32 cellular contexts compared by ENCODE assay signal in genomic region chr17:7138800-7139381, GRCh38. TPM values are rescaled to one million over a fixed set of nuclear protein-coding genes. Genes with fewer than 3 reads are reported as not detected.
DNase-seq lines count a peak whose midpoint lies in the region; ATAC-seq and TF ChIP-seq lines count a peak whose summit lies in the region.
"Had no signal": no experiment of that assay in that cellular context is flagged by ENCODE, and none has a peak within 500 bp of the region (broad histone marks: within the 10 kb centered on the region; RNA-seq: fewer than 3 reads in every experiment).

No MANE protein-coding gene starts in this region.

- H3K36me3 ChIP-seq in GM23338 (ENCODE audit: insufficient read depth): no peaks in the 10 kb centered on the region
- H3K36me3 ChIP-seq in PC-9 (ENCODE audit: low read depth): no peaks in the 10 kb centered on the region
- H3K36me3 ChIP-seq in psoas muscle (ENCODE audit: insufficient read depth in 1 of 2, low read depth in 1 of 2): no peaks in the 10 kb centered on the region
- H3K36me3 ChIP-seq in SJCRH30: no peaks in the 10 kb centered on the region
- H3K36me3 ChIP-seq: adrenal gland; BLaER1 treated with 17β-estradiol and CSF1 and Interleukin-3, amounts not matched to agents 10 nM and 100 nM had no signal

- peaks cover 44% of the 10 kb centered on the region for H3K4me1 Mint-ChIP-seq in GM23338
- peaks cover 10% of the 10 kb centered on the region for H3K4me1 Mint-ChIP-seq in activated T-cell treated with anti-CD3 and anti-CD28 coated beads, Interleukin-2, amount 50 U/mL, for 24 hours (ENCODE audit: low read depth)

- 56 to 64% (median 63%) methylated on average over 7 of the region's 7 CpGs for WGBS in psoas muscle, 3 donors

- intact Hi-C loops in PC-9 (cut with micrococcal nuclease; ENCODE audit: unreplicated experiment): loop anchor here (5.0 kb wide), 1 partner anchor 38 kb away; the partner anchor contains the start of gene ASGR1
- intact Hi-C loops in posterior vena cava (cut with DNase I): loop anchor here (5.0 kb wide), 2 partner anchors 87 to 92 kb away; no protein-coding TSS in a partner anchor
- intact Hi-C loops in psoas muscle (cut with DNase I): no loop called here

- no peak overlapping the region for H3K4me3 ChIP-seq in GM23338
- H3K4me3 ChIP-seq in PC-9: no peak overlapping the region
- no peak overlapping the region for H3K4me3 ChIP-seq in fibroblast of pulmonary artery (replicated peaks; ENCODE audit: low read depth, low read length)
- H3K4me3 ChIP-seq in psoas muscle: no peak overlapping the region
- no peak overlapping the region for H3K4me3 ChIP-seq in SJCRH30
- H3K4me3 ChIP-seq: adrenal gland; BLaER1 treated with 17β-estradiol and CSF1 and Interleukin-3, amounts not matched to agents 10 nM and 100 nM; GM12878; SK-N-MC had no signal

- peaks cover 15% of the 10 kb centered on the region for H3K27me3 Mint-ChIP-seq in GM23338 (ENCODE audit: insufficient read depth, low read depth, poor library complexity)
- H3K27me3 Mint-ChIP-seq in activated T-cell treated with anti-CD3 and anti-CD28 coated beads, Interleukin-2, amount 50 U/mL, for 24 hours: peaks cover 15% of the 10 kb centered on the region

- H3K9me2 ChIP-seq in GM23338 (ENCODE audit: insufficient read depth) (no peaks in the 10 kb centered on the region), PC-9 (ENCODE audit: insufficient read depth) (no peaks in the 10 kb centered on the region)

- H3F3A ChIP-seq in GM23338 (replicated peaks; ENCODE audit: low read depth) (peaks cover 9% of the 10 kb centered on the region; the same call in 1 of the 2 replicates), PC-9 (ENCODE audit: insufficient read depth, low read depth) (peaks cover 20% of the 10 kb centered on the region; the same call in 1 of the 2 replicates)

- ATAC-seq in GM23338 (no peak), psoas muscle (no peak)
- ATAC-seq: HCT116 had no signal

- H3K9me3 Mint-ChIP-seq in GM23338: no peaks in the 10 kb centered on the region; the same call in 2 of the 3 replicates
- H3K9me3 Mint-ChIP-seq in activated T-cell treated with anti-CD3 and anti-CD28 coated beads, Interleukin-2, amount 50 U/mL, for 24 hours: no peaks in the 10 kb centered on the region
- H3K9me3 Mint-ChIP-seq: naive B cell had no signal

- no peaks in the 10 kb centered on the region for H3K9me3 ChIP-seq in PC-9 (ENCODE audit: insufficient read depth, low read depth)
- no peaks in the 10 kb centered on the region for H3K9me3 ChIP-seq in psoas muscle
- no peaks in the 10 kb centered on the region for H3K9me3 ChIP-seq in SJCRH30 (replicated peaks)
- H3K9me3 ChIP-seq: adrenal gland; BLaER1 treated with 17β-estradiol and CSF1 and Interleukin-3, amounts not matched to agents 10 nM and 100 nM had no signal

- H3K36me3 Mint-ChIP-seq in GM23338 (ENCODE audit: low read depth): no peaks in the 10 kb centered on the region
- H3K36me3 Mint-ChIP-seq in activated T-cell treated with anti-CD3 and anti-CD28 coated beads, Interleukin-2, amount 50 U/mL, for 24 hours (ENCODE audit: low read depth): no peaks in the 10 kb centered on the region
- H3K36me3 Mint-ChIP-seq: brain, naive B cell had no signal

- H3K27me3 ChIP-seq in GM23338 (ENCODE audit: insufficient read depth): peaks cover 17% of the 10 kb centered on the region
- H3K27me3 ChIP-seq in PC-9 (ENCODE audit: insufficient read depth, low read depth): no peaks in the 10 kb centered on the region
- H3K27me3 ChIP-seq in psoas muscle (ENCODE audit: insufficient read depth in 3 of 3, low read length in 2 of 3): peaks cover 0 to 66% (median 3%) of the 10 kb centered on the region in 3 donors
- no peaks in the 10 kb centered on the region for H3K27me3 ChIP-seq in SJCRH30
- H3K27me3 ChIP-seq: BLaER1 treated with 17β-estradiol and CSF1 and Interleukin-3, amounts not matched to agents 10 nM and 100 nM had no signal

- DNase-seq in GM23338 (ENCODE audit: low spot score) (no peak), PC-9 (no peak), fibroblast of pulmonary artery (ENCODE audit: low read depth) (peak; percentile 11), posterior vena cava (ENCODE audit: low spot score) (peak; percentile 16), psoas muscle (no peak), KBM-7 (no peak), SJCRH30 (no peak)
- DNase-seq in activated T-cell treated with anti-CD3 and anti-CD28 coated beads, Interleukin-2, amount 50 U/mL, for 24 hours: no peak
- DNase-seq: activated CD4-positive, alpha-beta T cell treated with anti-CD3 and anti-CD28 coated beads for 4 hours; activated naive CD4-positive, alpha-beta T cell; activated T-cell treated with anti-CD3 and anti-CD28 coated beads, Interleukin-2, amount 50 U/mL, for 48 hours; Calu3; head of caudate nucleus; mesenchymal stem cell; naive B cell; NCI-H1436 treated with DMSO at 0.1 percent for 48 hours; NCI-H510A; occipital lobe; retina; RPMI8226; stimulated activated CD4-positive, alpha-beta T cell treated with anti-CD3 and anti-CD28 coated beads, Interleukin-12 subunit alpha, Interleukin-12 subunit beta, amount 100 ng/mL, for 4 hours; stimulated activated CD4-positive, alpha-beta T cell treated with anti-CD3 and anti-CD28 coated beads, Interleukin-4, amount 100 ng/mL, for 24 hours; stimulated activated naive CD4-positive, alpha-beta T cell; T-helper 17 cell had no signal

- POLR2A ChIA-PET in PC-9 (lab: Charles Lee; ENCODE audit: unreplicated experiment): interaction anchor here (0.6 kb wide), 1 partner anchor 93 kb away, joined by 3 read pairs; no protein-coding TSS in a partner anchor

- H2AFZ ChIP-seq in GM23338 (peak overlapping the region; percentile 57), PC-9 (peak overlapping the region; percentile 66)

- no peak overlapping the region for H3K4me3 Mint-ChIP-seq in GM23338
- no peak overlapping the region for H3K4me3 Mint-ChIP-seq in activated T-cell treated with anti-CD3 and anti-CD28 coated beads, Interleukin-2, amount 50 U/mL, for 24 hours
- H3K4me3 Mint-ChIP-seq: brain, naive B cell, T-helper 17 cell had no signal

- H3K27ac ChIP-seq in GM23338 (ENCODE audit: low read depth): no peak overlapping the region
- H3K27ac ChIP-seq in PC-9: no peak overlapping the region
- H3K27ac ChIP-seq in psoas muscle: no peak overlapping the region
- H3K27ac ChIP-seq in SJCRH30: no peak overlapping the region
- H3K27ac ChIP-seq: adrenal gland, SK-N-MC had no signal

- CTCF ChIA-PET in PC-9 (lab: Charles Lee): interaction anchor here (0.6 to 1.4 kb wide), 3 partner anchors 26 to 86 kb away, joined by 3 to 5 read pairs (median 5); no protein-coding TSS in a partner anchor

- H3K79me2 ChIP-seq in GM23338 (replicated peaks; ENCODE audit: insufficient read depth) (no peaks in the 10 kb centered on the region), PC-9 (ENCODE audit: low read depth) (no peaks in the 10 kb centered on the region)

- in situ Hi-C loops in KBM-7 (cut with MboI; ENCODE audit: low pct_unique_long_range_greater_than_20kb, low sequenced_read_pairs): loop anchor here (10.0 kb wide), 1 partner anchor 84 kb away; no protein-coding TSS in a partner anchor

- H4K20me1 ChIP-seq in GM23338 (replicated peaks; ENCODE audit: insufficient read depth): no peaks in the 10 kb centered on the region
- no peaks in the 10 kb centered on the region for H4K20me1 ChIP-seq in PC-9 (ENCODE audit: insufficient read depth)
- H4K20me1 ChIP-seq: BLaER1 treated with 17β-estradiol and CSF1 and Interleukin-3, amounts not matched to agents 10 nM and 100 nM had no signal

- no peak overlapping the region for H3K27ac Mint-ChIP-seq in GM23338
- H3K27ac Mint-ChIP-seq in activated T-cell treated with anti-CD3 and anti-CD28 coated beads, Interleukin-2, amount 50 U/mL, for 24 hours: no peak overlapping the region
- H3K27ac Mint-ChIP-seq: naive B cell, T-helper 17 cell had no signal

- peak overlapping the region; percentile 32; the same call in 1 of the 2 replicates for H3K4me2 ChIP-seq in GM23338
- H3K4me2 ChIP-seq in PC-9: peak overlapping the region; percentile 33; the same call in 1 of the 2 replicates

- TF ChIP-seq CTCF in GM23338 (conservative IDR thresholded peaks at IDR 0.05; ENCODE audit: low read depth in 2 of 2) (no peak), PC-9 (conservative IDR thresholded peaks at IDR 0.05) (no peak), fibroblast of pulmonary artery (IDR thresholded peaks at IDR 0.05; ENCODE audit: low read length, missing control alignments) (no peak), psoas muscle (IDR thresholded peaks at IDR 0.05) (no peak)

- no TSS peak for BruUV-seq in PC-9 (replicated peaks; lab: Mats Ljungman, UMichigan)

- H3K4me1 ChIP-seq in GM23338 (ENCODE audit: insufficient read depth) (peaks cover 46% of the 10 kb centered on the region), PC-9 (replicated peaks; ENCODE audit: insufficient read depth) (peaks cover 32% of the 10 kb centered on the region), psoas muscle (no peaks in the 10 kb centered on the region), SJCRH30 (no peaks in the 10 kb centered on the region)

RNA-seq across cellular contexts. Expression of gene ASGR2, which starts 24.3 kb away (rescaled TPM):
- total RNA-seq in GM23338 (2014; rRNA removed; shearing (Covaris generic)): 0.97 TPM in 1 of 2 replicates, not detected in the other
- not detected in 2 replicates for polyA plus RNA-seq in GM23338 (2016; fragmentation: Nextera tagmentation; extraction: Ambion mirVana)
- total RNA-seq in PC-9 (2021): not detected in 2 replicates
- total RNA-seq in posterior vena cava: 1 to 10 TPM in 1 of 2 donors, under 1 TPM in 1; 0.90 to 1.3 TPM
- total RNA-seq in psoas muscle: under 1 TPM in 2 of 4 donors, not detected in 2; 0.34 to 0.62 TPM
- polyA plus RNA-seq in psoas muscle: under 1 TPM in 2 of 3 donors, not detected in 1; 0.04 to 0.25 TPM
- total RNA-seq in SJCRH30 (2014; rRNA removed; shearing (Covaris generic)): not detected in 2 replicates
- total RNA-seq: Calu3, GM12878, occipital lobe, temporal lobe had no signal
- polyA plus RNA-seq: AG04450, GM12878 had no signal

RNA-seq across cellular contexts. Expression of gene ASGR1, which starts 40.3 kb away (rescaled TPM):
- total RNA-seq in GM23338 (2014; rRNA removed; shearing (Covaris generic)): 5.3 and 9.0 TPM in 2 replicates
- polyA plus RNA-seq in GM23338 (2016; fragmentation: Nextera tagmentation; extraction: Ambion mirVana): 5.9 and 8.3 TPM in 2 replicates
- 3.5 and 5.9 TPM in 2 replicates for total RNA-seq in PC-9 (2021)
- total RNA-seq in posterior vena cava: 1 to 10 TPM; 1.2 to 2.2 TPM
- under 1 TPM in 2 of 4 donors, not detected in 2; 0.26 to 0.39 TPM for total RNA-seq in psoas muscle
- polyA plus RNA-seq in psoas muscle: under 1 TPM; 0.08 to 0.23 (median 0.21) TPM
- 0.79 and 0.84 TPM in 2 replicates for total RNA-seq in SJCRH30 (2014; rRNA removed; shearing (Covaris generic))

RNA-seq across cellular contexts. Expression of gene CLEC10A, which starts 58.8 kb away (rescaled TPM):
- not detected in 2 replicates for total RNA-seq in GM23338 (2014; rRNA removed; shearing (Covaris generic))
- polyA plus RNA-seq in GM23338 (2016; fragmentation: Nextera tagmentation; extraction: Ambion mirVana): not detected in 2 replicates
- total RNA-seq in PC-9 (2021): not detected in 2 replicates
- total RNA-seq in posterior vena cava: 10 to 100 TPM in 1 of 2 donors, 1 to 10 TPM in 1; 5.9 to 13.9 TPM
- total RNA-seq in psoas muscle: 1 to 10 TPM; 1.9 to 4.9 (median 2.4) TPM
- polyA plus RNA-seq in psoas muscle: 1 to 10 TPM in 1 of 3 donors, under 1 TPM in 2; 0.69 to 2.4 (median 0.87) TPM
- not detected in 2 replicates for total RNA-seq in SJCRH30 (2014; rRNA removed; shearing (Covaris generic))
- total RNA-seq: Calu3, GM12878, occipital lobe, temporal lobe had no signal
- polyA plus RNA-seq: AG04450, GM12878 had no signal

Comparison
In these comparisons a context has a peak if more than half of its experiments do, and no peak if none do; other contexts are left out.
1. DNase-seq: peak in fibroblast of pulmonary artery (single experiment) and posterior vena cava (single experiment); none in GM23338 (single experiment), PC-9 (0 of 2), psoas muscle (0 of 2), activated T-cell treated with anti-CD3 and anti-CD28 coated beads, Interleukin-2, amount 50 U/mL, for 24 hours (single experiment), KBM-7 (single experiment) and SJCRH30 (0 of 2).
2. intact Hi-C loops: an anchor here in PC-9 (5.0 kb wide) and posterior vena cava (5.0 kb wide); none called in psoas muscle.